Comparison of ENCODE assay signal across 15 cellular contexts in genomic region chr3:71299160-71299559, GRCh38.
DNase-seq lines count a peak whose midpoint lies in the region; ATAC-seq and TF ChIP-seq lines count a peak whose summit lies in the region.
"Had no signal": no experiment of that assay in that cellular context is flagged by ENCODE, and none has a peak within 500 bp of the region (broad histone marks: within the 10 kb centered on the region; RNA-seq: fewer than 3 reads in every experiment).

No MANE protein-coding gene starts in this region.

- no peak overlapping the region for H3K9ac ChIP-seq in H9 (ENCODE audit: extremely low read depth, insufficient read length, low read length)

- no peak overlapping the region for H3T11ph ChIP-seq in H9 (ENCODE audit: low read length)

- H3K4me1 ChIP-seq in H9 (ENCODE audit: insufficient read depth, low read length): peaks cover 11% of the 10 kb centered on the region
- peaks cover 4 to 47% of the 10 kb centered on the region in 2 donors for H3K4me1 ChIP-seq in naive thymus-derived CD4-positive, alpha-beta T cell (ENCODE audit: control insufficient read depth in 2 of 2, insufficient read depth in 2 of 2, low read length in 2 of 2)
- peaks cover 2% of the 10 kb centered on the region for H3K4me1 ChIP-seq in ovary (ENCODE audit: insufficient read depth)

- TF ChIP-seq EP300 in ovary (IDR thresholded peaks at IDR 0.05): no peak

- TF ChIP-seq CTCF in H9 (conservative IDR thresholded peaks at IDR 0.05): no peak
- TF ChIP-seq CTCF in ovary (IDR thresholded peaks at IDR 0.05): no peak

- TF ChIP-seq POLR2A in ovary (IDR thresholded peaks at IDR 0.05): no peak

- no peak overlapping the region for H2BK20ac ChIP-seq in H9 (ENCODE audit: low read depth, low read length, poor library complexity, severe bottlenecking)

- H3K18ac ChIP-seq in H9 (ENCODE audit: insufficient read length, low read depth, low read length): no peak overlapping the region

- H3K56ac ChIP-seq in H9 (ENCODE audit: insufficient read length, low read depth, low read length): no peak overlapping the region

- H4K5ac ChIP-seq in H9 (ENCODE audit: insufficient read length, low read depth, low read length): peak overlapping the region; percentile 68

- H3K27ac Mint-ChIP-seq in activated CD4-positive, alpha-beta memory T cell treated with anti-CD3 and anti-CD28 coated beads for 36 hours: peak overlapping the region; percentile 52
- no peak overlapping the region for H3K27ac Mint-ChIP-seq in activated CD4-positive, alpha-beta memory T cell treated with anti-CD3 and anti-CD28 coated beads, Interleukin-2, amount 10 ng/mL, durations not matched to agents 7 days and 5 days
- H3K27ac Mint-ChIP-seq in H9: peak overlapping the region in 1 of 3 experiments; percentile 95; a peak in 2 of 7 replicates
- peak overlapping the region in 7 of 9 donors; percentile 95 to 99 (median 98) for H3K27ac Mint-ChIP-seq in naive thymus-derived CD4-positive, alpha-beta T cell
- H3K27ac Mint-ChIP-seq: IgD-negative memory B cell had no signal

- intact Hi-C loops in activated CD4-positive, alpha-beta memory T cell treated with anti-CD3 and anti-CD28 coated beads for 36 hours (cut with micrococcal nuclease): loop anchor here (5.0 kb wide), 1 partner anchor 37 kb away; no protein-coding TSS in a partner anchor
- intact Hi-C loops in naive thymus-derived CD4-positive, alpha-beta T cell (cut with micrococcal nuclease): no loop called here
- intact Hi-C loops in ovary (cut with DNase I) (no loop called here), Right ventricle myocardium superior (cut with DNase I) (no loop called here)

- H2BK12ac ChIP-seq in H9 (ENCODE audit: insufficient read length, low read depth, low read length): no peak overlapping the region

- peaks cover 0 to 24% (median 0%) of the 10 kb centered on the region in 3 experiments for H3K36me3 ChIP-seq in naive thymus-derived CD4-positive, alpha-beta T cell (ENCODE audit: control insufficient read depth in 2 of 3, insufficient read depth in 3 of 3, low read length in 3 of 3)
- H3K36me3 ChIP-seq in ovary: no peaks in the 10 kb centered on the region
- H3K36me3 ChIP-seq: brain microvascular endothelial cell, thoracic aorta had no signal

- no peak overlapping the region for H3K4ac ChIP-seq in H9 (ENCODE audit: low read depth, low read length)

- no peak overlapping the region for H4K91ac ChIP-seq in H9 (ENCODE audit: insufficient read length, low read depth, low read length)

- WGBS in H9 (ENCODE audit: extremely low coverage, insufficient read length, low lambda C conversion rate): no CpG with 5 or more reads among the region's 5 CpGs
- 96 to 98% (median 97%) methylated on average over 5 of the region's 5 CpGs for WGBS in ovary, 3 donors

- POLR2A ChIA-PET in activated CD4-positive, alpha-beta memory T cell treated with anti-CD3 and anti-CD28 coated beads for 36 hours (lab: Charles Lee): interaction anchor here (0.6 to 5.3 kb wide), 3 partner anchors 61 to 212 kb away, joined by 3 to 50 read pairs (median 25); no protein-coding TSS in a partner anchor
- POLR2A ChIA-PET in activated CD4-positive, alpha-beta memory T cell treated with anti-CD3 and anti-CD28 coated beads, Interleukin-2, amount 10 ng/mL, durations not matched to agents 7 days and 5 days (lab: Charles Lee): no interaction called here
- POLR2A ChIA-PET in naive thymus-derived CD4-positive, alpha-beta T cell (lab: Charles Lee): interaction anchor here (0.7 to 1.1 kb wide), 3 partner anchors 60 to 155 kb away, joined by 3 to 4 read pairs (median 3); no protein-coding TSS in a partner anchor

- H3K4me1 Mint-ChIP-seq in activated CD4-positive, alpha-beta memory T cell treated with anti-CD3 and anti-CD28 coated beads for 36 hours (ENCODE audit: low read depth): peaks cover 79% of the 10 kb centered on the region
- peaks cover 32% of the 10 kb centered on the region for H3K4me1 Mint-ChIP-seq in activated CD4-positive, alpha-beta memory T cell treated with anti-CD3 and anti-CD28 coated beads, Interleukin-2, amount 10 ng/mL, durations not matched to agents 7 days and 5 days
- H3K4me1 Mint-ChIP-seq in H9: peaks cover 83 to 89% of the 10 kb centered on the region in 2 experiments
- H3K4me1 Mint-ChIP-seq in naive thymus-derived CD4-positive, alpha-beta T cell: peaks cover 31 to 98% (median 84%) of the 10 kb centered on the region in 7 donors

- H3K23ac ChIP-seq in H9 (ENCODE audit: insufficient read length, low read depth, low read length): no peak overlapping the region

- no peak overlapping the region for H3K14ac ChIP-seq in H9 (ENCODE audit: insufficient read depth, low read length)

- no peaks in the 10 kb centered on the region for H3K27me3 Mint-ChIP-seq in activated CD4-positive, alpha-beta memory T cell treated with anti-CD3 and anti-CD28 coated beads for 36 hours
- H3K27me3 Mint-ChIP-seq in activated CD4-positive, alpha-beta memory T cell treated with anti-CD3 and anti-CD28 coated beads, Interleukin-2, amount 10 ng/mL, durations not matched to agents 7 days and 5 days: peaks cover 3% of the 10 kb centered on the region
- no peaks in the 10 kb centered on the region for H3K27me3 Mint-ChIP-seq in H9 (ENCODE audit: low read depth)
- H3K27me3 Mint-ChIP-seq in naive thymus-derived CD4-positive, alpha-beta T cell: peaks cover 0 to 56% (median 0%) of the 10 kb centered on the region in 5 donors

- H2BK5ac ChIP-seq in H9 (ENCODE audit: insufficient read length, low read length): no peak overlapping the region

- peak; percentile 42 for DNase-seq in activated CD4-positive, alpha-beta memory T cell treated with anti-CD3 and anti-CD28 coated beads for 36 hours
- no peak for DNase-seq in activated CD4-positive, alpha-beta memory T cell treated with anti-CD3 and anti-CD28 coated beads, Interleukin-2, amount 10 ng/mL, durations not matched to agents 7 days and 5 days
- DNase-seq in H9 (no peak), NCI-H748 (lab: John Stamatoyannopoulos, UW; ENCODE audit: unreplicated experiment) (peak; percentile 86), ovary (no peak), NCI-H2196 treated with DMSO at 0.1 percent for 48 hours (lab: John Stamatoyannopoulos, UW; ENCODE audit: unreplicated experiment) (no peak), Right ventricle myocardium superior (no peak)
- peak in 6 of 9 donors; percentile 43 to 68 (median 51) for DNase-seq in naive thymus-derived CD4-positive, alpha-beta T cell
- DNase-seq: brain microvascular endothelial cell, cortex of kidney, left cardiac atrium had no signal

- H2AK5ac ChIP-seq in H9 (ENCODE audit: insufficient read length, low read length): no peak overlapping the region

- no peaks in the 10 kb centered on the region for H3K9me3 Mint-ChIP-seq in activated CD4-positive, alpha-beta memory T cell treated with anti-CD3 and anti-CD28 coated beads for 36 hours
- no peaks in the 10 kb centered on the region for H3K9me3 Mint-ChIP-seq in activated CD4-positive, alpha-beta memory T cell treated with anti-CD3 and anti-CD28 coated beads, Interleukin-2, amount 10 ng/mL, durations not matched to agents 7 days and 5 days
- no peaks in the 10 kb centered on the region for H3K9me3 Mint-ChIP-seq in H9
- peaks cover 0 to 1% (median 0%) of the 10 kb centered on the region in 11 donors for H3K9me3 Mint-ChIP-seq in naive thymus-derived CD4-positive, alpha-beta T cell
- H3K9me3 Mint-ChIP-seq: IgD-negative memory B cell, neural crest cell had no signal

- H2AFZ ChIP-seq in H9 (ENCODE audit: low read length): no peak overlapping the region

- no peak overlapping the region for H3K4me3 ChIP-seq in naive thymus-derived CD4-positive, alpha-beta T cell (ENCODE audit: low read length)
- no peak overlapping the region for H3K4me3 ChIP-seq in ovary

- H4K20me1 ChIP-seq in H9 (ENCODE audit: control insufficient read depth, insufficient read depth, insufficient read length): no peaks in the 10 kb centered on the region

- H3K79me2 ChIP-seq in H9 (ENCODE audit: insufficient read depth, low read length): peaks cover 4% of the 10 kb centered on the region; the same call in 1 of the 2 replicates

- peaks cover 24% of the 10 kb centered on the region for H3K36me3 Mint-ChIP-seq in activated CD4-positive, alpha-beta memory T cell treated with anti-CD3 and anti-CD28 coated beads for 36 hours
- H3K36me3 Mint-ChIP-seq in activated CD4-positive, alpha-beta memory T cell treated with anti-CD3 and anti-CD28 coated beads, Interleukin-2, amount 10 ng/mL, durations not matched to agents 7 days and 5 days (ENCODE audit: low read depth): peaks cover 3% of the 10 kb centered on the region
- peaks cover 8 to 39% (median 35%) of the 10 kb centered on the region in 3 experiments; a peak in 6 of 7 replicates for H3K36me3 Mint-ChIP-seq in H9 (ENCODE audit: insufficient read depth in 1 of 3, low read depth in 3 of 3)
- peaks cover 0 to 49% (median 32%) of the 10 kb centered on the region in 5 donors for H3K36me3 Mint-ChIP-seq in naive thymus-derived CD4-positive, alpha-beta T cell

- H3K9me3 ChIP-seq in H9 (ENCODE audit: control insufficient read depth, low read depth, low read length): no peaks in the 10 kb centered on the region
- H3K9me3 ChIP-seq in naive thymus-derived CD4-positive, alpha-beta T cell (ENCODE audit: control insufficient read depth in 2 of 3, low read length in 3 of 3): no peaks in the 10 kb centered on the region
- no peaks in the 10 kb centered on the region for H3K9me3 ChIP-seq in ovary
- H3K9me3 ChIP-seq: thoracic aorta had no signal

- H3K79me1 ChIP-seq in H9 (ENCODE audit: insufficient read depth, low read depth, low read length, poor library complexity, severe bottlenecking): no peaks in the 10 kb centered on the region

- CTCF ChIA-PET in activated CD4-positive, alpha-beta memory T cell treated with anti-CD3 and anti-CD28 coated beads for 36 hours (lab: Charles Lee): no interaction called here
- CTCF ChIA-PET in activated CD4-positive, alpha-beta memory T cell treated with anti-CD3 and anti-CD28 coated beads, Interleukin-2, amount 10 ng/mL, durations not matched to agents 7 days and 5 days (lab: Charles Lee): no interaction called here
- CTCF ChIA-PET in naive thymus-derived CD4-positive, alpha-beta T cell (lab: Charles Lee): interaction anchor here (0.7 to 1.2 kb wide), 2 partner anchors 61 to 89 kb away, joined by 3 read pairs; no protein-coding TSS in a partner anchor

- H3K27me3 ChIP-seq in H9 (ENCODE audit: insufficient read depth, low read length) (no peaks in the 10 kb centered on the region; the same call in 1 of the 2 replicates), ovary (no peaks in the 10 kb centered on the region)
- no peaks in the 10 kb centered on the region for H3K27me3 ChIP-seq in naive thymus-derived CD4-positive, alpha-beta T cell (ENCODE audit: control insufficient read depth in 2 of 2, insufficient read depth in 2 of 2, low read length in 2 of 2)
- H3K27me3 ChIP-seq: brain microvascular endothelial cell had no signal

- no peak overlapping the region for H2BK15ac ChIP-seq in H9 (ENCODE audit: low read depth, low read length)

- peak; percentile 83 for ATAC-seq in naive thymus-derived CD4-positive, alpha-beta T cell
- no peak for ATAC-seq in Right ventricle myocardium superior (ENCODE audit: poor library complexity)
- ATAC-seq: left cardiac atrium had no signal

- no peak overlapping the region for H4K8ac ChIP-seq in H9 (replicated peaks; ENCODE audit: insufficient read length, low read depth, low read length)

- H3K4me3 Mint-ChIP-seq in activated CD4-positive, alpha-beta memory T cell treated with anti-CD3 and anti-CD28 coated beads for 36 hours: no peak overlapping the region
- no peak overlapping the region for H3K4me3 Mint-ChIP-seq in activated CD4-positive, alpha-beta memory T cell treated with anti-CD3 and anti-CD28 coated beads, Interleukin-2, amount 10 ng/mL, durations not matched to agents 7 days and 5 days
- H3K4me3 Mint-ChIP-seq in H9: no peak overlapping the region
- peak overlapping the region in 9 of 10 donors; percentile 30 to 98 (median 88) for H3K4me3 Mint-ChIP-seq in naive thymus-derived CD4-positive, alpha-beta T cell
- H3K4me3 Mint-ChIP-seq: IgD-negative memory B cell, neural crest cell had no signal

- no peak overlapping the region for H2BK120ac ChIP-seq in H9 (ENCODE audit: low read depth, low read length, poor library complexity, severe bottlenecking)

- peaks cover 5% of the 10 kb centered on the region for H3K23me2 ChIP-seq in H9 (ENCODE audit: insufficient read length, low read depth, low read length, poor library complexity, severe bottlenecking)

- H3K27ac ChIP-seq in H9 (ENCODE audit: insufficient read length, low read depth, low read length): peak overlapping the region; percentile 64
- peak overlapping the region; percentile 90 for H3K27ac ChIP-seq in naive thymus-derived CD4-positive, alpha-beta T cell (ENCODE audit: low read depth, low read length)
- no peak overlapping the region for H3K27ac ChIP-seq in ovary
- H3K27ac ChIP-seq: brain microvascular endothelial cell, epithelial cell of prostate, thoracic aorta had no signal

- peak overlapping the region; percentile 25 for H3K4me2 ChIP-seq in H9 (ENCODE audit: insufficient read depth, insufficient read length, low read length)

Comparison
In these comparisons a context has a peak if more than half of its experiments do, and no peak if none do; other contexts are left out.
1. DNase-seq: peak in activated CD4-positive, alpha-beta memory T cell treated with anti-CD3 and anti-CD28 coated beads for 36 hours (single experiment), NCI-H748 (single experiment) and naive thymus-derived CD4-positive, alpha-beta T cell (6 of 9); none in activated CD4-positive, alpha-beta memory T cell treated with anti-CD3 and anti-CD28 coated beads, Interleukin-2, amount 10 ng/mL, durations not matched to agents 7 days and 5 days (single experiment), H9 (single experiment), ovary (0 of 5), NCI-H2196 treated with DMSO at 0.1 percent for 48 hours (single experiment) and Right ventricle myocardium superior (single experiment).
2. H3K4me3 Mint-ChIP-seq: peak in naive thymus-derived CD4-positive, alpha-beta T cell (9 of 10); none in activated CD4-positive, alpha-beta memory T cell treated with anti-CD3 and anti-CD28 coated beads for 36 hours (single experiment), activated CD4-positive, alpha-beta memory T cell treated with anti-CD3 and anti-CD28 coated beads, Interleukin-2, amount 10 ng/mL, durations not matched to agents 7 days and 5 days (single experiment) and H9 (0 of 2).
3. H3K27ac ChIP-seq: peak in H9 (single experiment) and naive thymus-derived CD4-positive, alpha-beta T cell (single experiment); none in ovary (0 of 2).